In the genomic region with DNA sequence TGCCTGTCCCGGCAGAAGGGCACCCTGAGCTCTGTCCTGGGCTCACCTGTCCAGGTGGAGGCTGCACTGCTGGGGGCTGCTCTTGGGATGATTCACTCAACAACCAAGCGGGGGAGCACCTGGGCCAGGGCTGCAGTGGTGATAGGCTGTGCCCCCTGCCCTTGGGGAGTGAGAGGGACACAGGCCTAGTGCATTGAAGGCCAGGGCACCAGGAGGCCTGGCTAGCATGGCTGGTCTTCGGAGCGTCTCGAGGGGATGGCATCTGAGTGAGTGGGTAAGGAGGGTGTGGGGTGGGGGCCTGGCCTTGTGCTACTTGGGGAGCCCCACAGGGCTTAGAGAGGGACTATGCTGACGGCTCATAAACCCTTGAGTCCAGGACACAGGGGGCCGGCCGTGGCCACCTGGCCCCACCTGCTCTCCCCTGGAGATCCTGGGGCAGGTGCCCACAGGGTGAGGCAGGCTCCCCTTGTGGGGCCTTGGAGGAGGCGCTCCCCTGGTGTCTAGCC, we compare ENCODE assay signal across 1 cellular context.
TF ChIP-seq lines count a peak whose summit lies in the region.

No MANE protein-coding gene starts in this region.

TF ChIP-seq in GM23338, 12 proteins besides CTCF, POLR2A, EP300 and RAD21 (continued from another document):
- TF ChIP-seq, protein P1, sequence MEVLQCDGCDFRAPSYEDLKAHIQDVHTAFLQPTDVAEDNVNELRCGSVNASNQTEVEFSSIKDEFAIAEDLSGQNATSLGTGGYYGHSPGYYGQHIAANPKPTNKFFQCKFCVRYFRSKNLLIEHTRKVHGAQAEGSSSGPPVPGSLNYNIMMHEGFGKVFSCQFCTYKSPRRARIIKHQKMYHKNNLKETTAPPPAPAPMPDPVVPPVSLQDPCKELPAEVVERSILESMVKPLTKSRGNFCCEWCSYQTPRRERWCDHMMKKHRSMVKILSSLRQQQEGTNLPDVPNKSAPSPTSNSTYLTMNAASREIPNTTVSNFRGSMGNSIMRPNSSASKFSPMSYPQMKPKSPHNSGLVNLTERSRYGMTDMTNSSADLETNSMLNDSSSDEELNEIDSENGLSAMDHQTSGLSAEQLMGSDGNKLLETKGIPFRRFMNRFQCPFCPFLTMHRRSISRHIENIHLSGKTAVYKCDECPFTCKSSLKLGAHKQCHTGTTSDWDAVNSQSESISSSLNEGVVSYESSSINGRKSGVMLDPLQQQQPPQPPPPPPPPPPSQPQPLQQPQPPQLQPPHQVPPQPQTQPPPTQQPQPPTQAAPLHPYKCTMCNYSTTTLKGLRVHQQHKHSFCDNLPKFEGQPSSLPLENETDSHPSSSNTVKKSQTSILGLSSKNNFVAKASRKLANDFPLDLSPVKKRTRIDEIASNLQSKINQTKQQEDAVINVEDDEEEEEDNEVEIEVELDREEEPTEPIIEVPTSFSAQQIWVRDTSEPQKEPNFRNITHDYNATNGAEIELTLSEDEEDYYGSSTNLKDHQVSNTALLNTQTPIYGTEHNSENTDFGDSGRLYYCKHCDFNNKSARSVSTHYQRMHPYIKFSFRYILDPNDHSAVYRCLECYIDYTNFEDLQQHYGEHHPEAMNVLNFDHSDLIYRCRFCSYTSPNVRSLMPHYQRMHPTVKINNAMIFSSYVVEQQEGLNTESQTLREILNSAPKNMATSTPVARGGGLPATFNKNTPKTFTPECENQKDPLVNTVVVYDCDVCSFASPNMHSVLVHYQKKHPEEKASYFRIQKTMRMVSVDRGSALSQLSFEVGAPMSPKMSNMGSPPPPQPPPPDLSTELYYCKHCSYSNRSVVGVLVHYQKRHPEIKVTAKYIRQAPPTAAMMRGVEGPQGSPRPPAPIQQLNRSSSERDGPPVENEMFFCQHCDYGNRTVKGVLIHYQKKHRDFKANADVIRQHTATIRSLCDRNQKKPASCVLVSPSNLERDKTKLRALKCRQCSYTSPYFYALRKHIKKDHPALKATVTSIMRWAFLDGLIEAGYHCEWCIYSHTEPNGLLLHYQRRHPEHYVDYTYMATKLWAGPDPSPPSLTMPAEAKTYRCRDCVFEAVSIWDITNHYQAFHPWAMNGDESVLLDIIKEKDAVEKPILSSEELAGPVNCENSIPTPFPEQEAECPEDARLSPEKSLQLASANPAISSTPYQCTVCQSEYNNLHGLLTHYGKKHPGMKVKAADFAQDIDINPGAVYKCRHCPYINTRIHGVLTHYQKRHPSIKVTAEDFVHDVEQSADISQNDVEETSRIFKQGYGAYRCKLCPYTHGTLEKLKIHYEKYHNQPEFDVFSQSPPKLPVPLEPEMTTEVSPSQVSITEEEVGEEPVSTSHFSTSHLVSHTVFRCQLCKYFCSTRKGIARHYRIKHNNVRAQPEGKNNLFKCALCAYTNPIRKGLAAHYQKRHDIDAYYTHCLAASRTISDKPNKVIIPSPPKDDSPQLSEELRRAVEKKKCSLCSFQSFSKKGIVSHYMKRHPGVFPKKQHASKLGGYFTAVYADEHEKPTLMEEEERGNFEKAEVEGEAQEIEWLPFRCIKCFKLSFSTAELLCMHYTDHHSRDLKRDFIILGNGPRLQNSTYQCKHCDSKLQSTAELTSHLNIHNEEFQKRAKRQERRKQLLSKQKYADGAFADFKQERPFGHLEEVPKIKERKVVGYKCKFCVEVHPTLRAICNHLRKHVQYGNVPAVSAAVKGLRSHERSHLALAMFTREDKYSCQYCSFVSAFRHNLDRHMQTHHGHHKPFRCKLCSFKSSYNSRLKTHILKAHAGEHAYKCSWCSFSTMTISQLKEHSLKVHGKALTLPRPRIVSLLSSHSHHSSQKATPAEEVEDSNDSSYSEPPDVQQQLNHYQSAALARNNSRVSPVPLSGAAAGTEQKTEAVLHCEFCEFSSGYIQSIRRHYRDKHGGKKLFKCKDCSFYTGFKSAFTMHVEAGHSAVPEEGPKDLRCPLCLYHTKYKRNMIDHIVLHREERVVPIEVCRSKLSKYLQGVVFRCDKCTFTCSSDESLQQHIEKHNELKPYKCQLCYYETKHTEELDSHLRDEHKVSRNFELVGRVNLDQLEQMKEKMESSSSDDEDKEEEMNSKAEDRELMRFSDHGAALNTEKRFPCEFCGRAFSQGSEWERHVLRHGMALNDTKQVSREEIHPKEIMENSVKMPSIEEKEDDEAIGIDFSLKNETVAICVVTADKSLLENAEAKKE (CRISPR knock-in tag; IDR thresholded peaks at IDR 0.05): no peak
- no peak for TF ChIP-seq STAT1 (IDR thresholded peaks at IDR 0.05; ENCODE audit: unreplicated experiment)
- TF ChIP-seq, protein P2, sequence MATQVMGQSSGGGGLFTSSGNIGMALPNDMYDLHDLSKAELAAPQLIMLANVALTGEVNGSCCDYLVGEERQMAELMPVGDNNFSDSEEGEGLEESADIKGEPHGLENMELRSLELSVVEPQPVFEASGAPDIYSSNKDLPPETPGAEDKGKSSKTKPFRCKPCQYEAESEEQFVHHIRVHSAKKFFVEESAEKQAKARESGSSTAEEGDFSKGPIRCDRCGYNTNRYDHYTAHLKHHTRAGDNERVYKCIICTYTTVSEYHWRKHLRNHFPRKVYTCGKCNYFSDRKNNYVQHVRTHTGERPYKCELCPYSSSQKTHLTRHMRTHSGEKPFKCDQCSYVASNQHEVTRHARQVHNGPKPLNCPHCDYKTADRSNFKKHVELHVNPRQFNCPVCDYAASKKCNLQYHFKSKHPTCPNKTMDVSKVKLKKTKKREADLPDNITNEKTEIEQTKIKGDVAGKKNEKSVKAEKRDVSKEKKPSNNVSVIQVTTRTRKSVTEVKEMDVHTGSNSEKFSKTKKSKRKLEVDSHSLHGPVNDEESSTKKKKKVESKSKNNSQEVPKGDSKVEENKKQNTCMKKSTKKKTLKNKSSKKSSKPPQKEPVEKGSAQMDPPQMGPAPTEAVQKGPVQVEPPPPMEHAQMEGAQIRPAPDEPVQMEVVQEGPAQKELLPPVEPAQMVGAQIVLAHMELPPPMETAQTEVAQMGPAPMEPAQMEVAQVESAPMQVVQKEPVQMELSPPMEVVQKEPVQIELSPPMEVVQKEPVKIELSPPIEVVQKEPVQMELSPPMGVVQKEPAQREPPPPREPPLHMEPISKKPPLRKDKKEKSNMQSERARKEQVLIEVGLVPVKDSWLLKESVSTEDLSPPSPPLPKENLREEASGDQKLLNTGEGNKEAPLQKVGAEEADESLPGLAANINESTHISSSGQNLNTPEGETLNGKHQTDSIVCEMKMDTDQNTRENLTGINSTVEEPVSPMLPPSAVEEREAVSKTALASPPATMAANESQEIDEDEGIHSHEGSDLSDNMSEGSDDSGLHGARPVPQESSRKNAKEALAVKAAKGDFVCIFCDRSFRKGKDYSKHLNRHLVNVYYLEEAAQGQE (IDR thresholded peaks at IDR 0.05; ENCODE audit: unreplicated experiment): no peak
- no peak for TF ChIP-seq NANOG (IDR thresholded peaks at IDR 0.05; ENCODE audit: borderline replicate concordance)
- TF ChIP-seq, protein P3, sequence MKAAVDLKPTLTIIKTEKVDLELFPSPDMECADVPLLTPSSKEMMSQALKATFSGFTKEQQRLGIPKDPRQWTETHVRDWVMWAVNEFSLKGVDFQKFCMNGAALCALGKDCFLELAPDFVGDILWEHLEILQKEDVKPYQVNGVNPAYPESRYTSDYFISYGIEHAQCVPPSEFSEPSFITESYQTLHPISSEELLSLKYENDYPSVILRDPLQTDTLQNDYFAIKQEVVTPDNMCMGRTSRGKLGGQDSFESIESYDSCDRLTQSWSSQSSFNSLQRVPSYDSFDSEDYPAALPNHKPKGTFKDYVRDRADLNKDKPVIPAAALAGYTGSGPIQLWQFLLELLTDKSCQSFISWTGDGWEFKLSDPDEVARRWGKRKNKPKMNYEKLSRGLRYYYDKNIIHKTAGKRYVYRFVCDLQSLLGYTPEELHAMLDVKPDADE (IDR thresholded peaks at IDR 0.05): no peak
- TF ChIP-seq EZH2phosphoT487 (IDR thresholded peaks at IDR 0.05; ENCODE audit: unreplicated experiment): no peak
